In the genomic region with DNA sequence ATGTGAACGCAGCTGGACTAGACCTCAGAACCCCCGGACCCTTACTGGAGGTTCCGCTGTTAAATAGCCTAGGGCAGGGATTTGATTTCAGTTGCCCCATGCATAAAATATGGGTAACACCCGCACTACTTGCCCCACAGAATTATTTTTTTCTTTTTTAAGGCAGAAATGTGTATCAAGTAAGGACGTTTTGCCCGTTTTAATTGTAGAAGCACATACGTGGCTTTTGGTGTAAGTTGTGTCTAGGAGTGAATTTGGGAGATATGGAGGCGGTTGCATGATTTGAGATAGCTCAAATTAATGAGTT, we compare ENCODE assay signal across 8 cellular contexts. TPM values are rescaled to one million over a fixed set of nuclear protein-coding genes. Genes with fewer than 3 reads are reported as not detected.
DNase-seq lines count a peak whose midpoint lies in the region; ATAC-seq and TF ChIP-seq lines count a peak whose summit lies in the region.

No MANE protein-coding gene starts in this region.

- H3K27ac ChIP-seq in IMR-90 (ENCODE audit: insufficient read depth, low read length): peak overlapping the region; percentile 86
- peak overlapping the region; percentile 64 to 68 for H3K27ac ChIP-seq in aorta (ENCODE audit: low read depth in 1 of 2, low read length in 2 of 2)

- no peak overlapping the region for H4K5ac ChIP-seq in IMR-90 (ENCODE audit: low read depth, low read length)

- TF ChIP-seq CTCF in Caco-2 (IDR thresholded peaks at IDR 0.05; ENCODE audit: insufficient read depth in 1 of 2, low read depth in 1 of 2, low read length in 1 of 2, severe bottlenecking in 1 of 2, unreplicated experiment in 1 of 2): no peak
- no peak for TF ChIP-seq CTCF in IMR-90 (conservative IDR thresholded peaks at IDR 0.05; ENCODE audit: low read depth, low read length)
- TF ChIP-seq CTCF in mesothelial cell of epicardium (IDR thresholded peaks at IDR 0.05; ENCODE audit: unreplicated experiment): no peak

- no peak overlapping the region for H2AK5ac ChIP-seq in IMR-90 (ENCODE audit: low read depth, low read length)

- peak overlapping the region; percentile 65 for H2AK9ac ChIP-seq in IMR-90 (replicated peaks; ENCODE audit: low read depth, low read length, poor library complexity)

- no peak for TF ChIP-seq RAD21 in IMR-90 (IDR thresholded peaks at IDR 0.05; ENCODE audit: low read length)

- no peaks in the 10 kb centered on the region; the same call in 1 of the 2 replicates for H3K27me3 ChIP-seq in Caco-2 (replicated peaks; ENCODE audit: control insufficient read depth, insufficient read depth, low read length)
- H3K27me3 ChIP-seq in IMR-90 (ENCODE audit: control insufficient read depth, insufficient read depth, low read length): peaks cover 6% of the 10 kb centered on the region; the same call in 1 of the 2 replicates
- H3K27me3 ChIP-seq in aorta (ENCODE audit: control insufficient read depth in 1 of 2, insufficient read depth in 2 of 2, low read length in 1 of 2): no peaks in the 10 kb centered on the region

- peak overlapping the region; percentile 27; the same call in 1 of the 3 replicates for H2BK15ac ChIP-seq in IMR-90 (ENCODE audit: low read depth, low read length)

- peak overlapping the region; percentile 87 for H3K27ac Mint-ChIP-seq in Caco-2 (ENCODE audit: unreplicated experiment)
- peak overlapping the region; percentile 62 for H3K27ac Mint-ChIP-seq in central memory CD8-positive, alpha-beta T cell (ENCODE audit: low read depth)
- peak overlapping the region; percentile 98 for H3K27ac Mint-ChIP-seq in mesothelial cell of epicardium

- H2BK20ac ChIP-seq in IMR-90 (ENCODE audit: low read depth, low read length): peak overlapping the region; percentile 66

- peak overlapping the region; percentile 80 for H3K4ac ChIP-seq in IMR-90 (ENCODE audit: low read depth, low read length)

- peak overlapping the region; percentile 2; the same call in 1 of the 2 replicates for H3K18ac ChIP-seq in IMR-90 (ENCODE audit: low read depth, low read length)

- no peaks in the 10 kb centered on the region for H3K27me3 Mint-ChIP-seq in Caco-2 (ENCODE audit: insufficient read depth, unreplicated experiment)
- peaks cover 3% of the 10 kb centered on the region for H3K27me3 Mint-ChIP-seq in central memory CD8-positive, alpha-beta T cell
- H3K27me3 Mint-ChIP-seq in mesothelial cell of epicardium (ENCODE audit: low read depth): peaks cover 1% of the 10 kb centered on the region

- ATAC-seq in IMR-90 (ENCODE audit: low read depth) (no peak), aorta (ENCODE audit: low FRiP score) (no peak), GM18873 (IDR thresholded peaks at IDR 0.05; ENCODE audit: low FRiP score, unreplicated experiment) (no peak)
- ATAC-seq in central memory CD8-positive, alpha-beta T cell (replicated peaks; ENCODE audit: extremely low read depth, poor library complexity, severe bottlenecking): no peak

- intact Hi-C loops in Caco-2 (cut with micrococcal nuclease; ENCODE audit: unreplicated experiment): loop anchor here (1.0 to 5.0 kb wide), 3 partner anchors 67 to 105 kb away; no protein-coding TSS in a partner anchor
- intact Hi-C loops in IMR-90 (cut with micrococcal nuclease): loop anchor here (5.0 kb wide), 1 partner anchor 102 kb away; no protein-coding TSS in a partner anchor
- intact Hi-C loops in aorta (cut with DNase I): loop anchor here (5.0 to 10.0 kb wide), 4 partner anchors 65 to 255 kb away; a partner anchor contains a TSS

- H3K9me3 ChIP-seq in Caco-2: no peaks in the 10 kb centered on the region
- no peaks in the 10 kb centered on the region for H3K9me3 ChIP-seq in IMR-90 (ENCODE audit: control insufficient read depth, insufficient read depth, low read length)
- H3K9me3 ChIP-seq in aorta (ENCODE audit: control insufficient read depth, low read length): no peaks in the 10 kb centered on the region

- CTCF ChIA-PET in Caco-2 (lab: Charles Lee): interaction anchor here (0.6 to 3.4 kb wide), 2 partner anchors 68 to 457 kb away, joined by 3 to 30 read pairs; no protein-coding TSS in a partner anchor
- CTCF ChIA-PET in IMR-90 (lab: Yijun Ruan, JAX): interaction anchor here (0.6 to 1.2 kb wide), 2 partner anchors 12 to 1459 kb away, joined by 4 read pairs; no protein-coding TSS in a partner anchor

- H3K36me3 Mint-ChIP-seq in Caco-2 (ENCODE audit: insufficient read depth, unreplicated experiment) (peaks cover 7% of the 10 kb centered on the region), mesothelial cell of epicardium (peaks cover 1% of the 10 kb centered on the region)
- peaks cover 22% of the 10 kb centered on the region for H3K36me3 Mint-ChIP-seq in central memory CD8-positive, alpha-beta T cell (ENCODE audit: insufficient read depth)

- DNase-seq in Caco-2 (no peak), IMR-90 (no peak), mesothelial cell of epicardium (ENCODE audit: low spot score in 2 of 2, unreplicated experiment in 2 of 2) (no peak), aorta (no peak), NCI-H2107 (lab: John Stamatoyannopoulos, UW) (no peak), GOT3 (lab: John Stamatoyannopoulos, UW) (no peak)
- DNase-seq in central memory CD8-positive, alpha-beta T cell (ENCODE audit: low spot score in 2 of 2): no peak

- POLR2A ChIA-PET in Caco-2 (lab: Charles Lee) (interaction anchor here (1.3 kb wide), 1 partner anchor 246 kb away, joined by 4 read pairs; a partner anchor contains a TSS), IMR-90 (lab: Charles Lee; ENCODE audit: unreplicated experiment) (no interaction called here)

- dilution Hi-C loops in IMR-90 (cut with HindIII; ENCODE audit: low sequenced_read_pairs, unreplicated experiment): no loop called here

- H3K23ac ChIP-seq in IMR-90 (ENCODE audit: low read depth, low read length): peak overlapping the region; percentile 92; the same call in 1 of the 2 replicates

- peaks cover 14% of the 10 kb centered on the region; the same call in 1 of the 2 replicates for H4K20me1 ChIP-seq in IMR-90 (ENCODE audit: insufficient read depth, low read length)

- peak overlapping the region; percentile 83 for H2BK120ac ChIP-seq in IMR-90 (ENCODE audit: low read depth, low read length)

- H3K36me3 ChIP-seq in Caco-2 (ENCODE audit: control insufficient read depth, insufficient read depth, low read length) (no peaks in the 10 kb centered on the region), IMR-90 (ENCODE audit: control insufficient read depth, insufficient read depth, low read length) (no peaks in the 10 kb centered on the region), aorta (ENCODE audit: control insufficient read depth in 1 of 2, insufficient read depth in 2 of 2, low read length in 1 of 2) (no peaks in the 10 kb centered on the region)

- peak overlapping the region; percentile 98 for H2AFZ ChIP-seq in IMR-90 (replicated peaks; ENCODE audit: low read length, poor library complexity)

- H4K91ac ChIP-seq in IMR-90 (ENCODE audit: insufficient read depth, low read depth, low read length): peak overlapping the region; percentile 53

- H3K4me1 ChIP-seq in Caco-2: peaks cover 8% of the 10 kb centered on the region
- peaks cover 5% of the 10 kb centered on the region for H3K4me1 ChIP-seq in IMR-90 (ENCODE audit: control insufficient read depth, insufficient read depth, low read length)
- no peaks in the 10 kb centered on the region for H3K4me1 ChIP-seq in aorta (ENCODE audit: control insufficient read depth in 1 of 2, insufficient read depth in 2 of 2, low read length in 2 of 2)

- peak overlapping the region; percentile 82 for H3K4me3 Mint-ChIP-seq in Caco-2 (ENCODE audit: unreplicated experiment)
- H3K4me3 Mint-ChIP-seq in central memory CD8-positive, alpha-beta T cell: peak overlapping the region; percentile 87
- peak overlapping the region; percentile 92 for H3K4me3 Mint-ChIP-seq in mesothelial cell of epicardium

- H2BK5ac ChIP-seq in IMR-90 (ENCODE audit: low read depth, low read length, poor library complexity, severe bottlenecking): peak overlapping the region; percentile 72

- peak overlapping the region; percentile 94 for H3K4me3 ChIP-seq in Caco-2 (ENCODE audit: low read depth, low read length)
- peak overlapping the region; percentile 80 for H3K4me3 ChIP-seq in IMR-90 (ENCODE audit: insufficient read depth, low read depth, low read length)
- peak overlapping the region; percentile 38 to 51 for H3K4me3 ChIP-seq in aorta (ENCODE audit: low read length in 2 of 2)

- peak overlapping the region; percentile 80 for H3K4me2 ChIP-seq in IMR-90 (ENCODE audit: low read depth, low read length)

- H3K9me3 Mint-ChIP-seq in Caco-2 (ENCODE audit: unreplicated experiment) (no peaks in the 10 kb centered on the region), mesothelial cell of epicardium (no peaks in the 10 kb centered on the region)
- no peaks in the 10 kb centered on the region for H3K9me3 Mint-ChIP-seq in central memory CD8-positive, alpha-beta T cell

- H3K14ac ChIP-seq in IMR-90 (replicated peaks; ENCODE audit: low read depth, low read length): peak overlapping the region; percentile 92

- no peak for TF ChIP-seq POLR2A in IMR-90 (IDR thresholded peaks at IDR 0.05; ENCODE audit: low read depth, low read length)

- peak overlapping the region; percentile 53 for H3K9ac ChIP-seq in IMR-90 (ENCODE audit: low read depth, low read length)

- H3K79me1 ChIP-seq in IMR-90 (ENCODE audit: low read depth in 1 of 2, low read length in 2 of 2): peaks cover 5 to 38% of the 10 kb centered on the region in 2 experiments; a peak in 3 of 4 replicates

- BruUV-seq in Caco-2 (replicated peaks; lab: Mats Ljungman, UMichigan) (TSS peak; percentile 87), IMR-90 (replicated peaks; lab: Mats Ljungman, UMichigan) (no TSS peak)

- H3K9me1 ChIP-seq in IMR-90 (ENCODE audit: insufficient read depth, low read length): peaks cover 2% of the 10 kb centered on the region; the same call in 1 of the 2 replicates

- WGBS in IMR-90 (ENCODE audit: extremely low coverage in 2 of 2, insufficient read length in 1 of 2), 2 experiments: no CpG with 5 or more reads among the region's 8 CpGs
- WGBS in aorta, 2 donors: 0 to 2% methylated on average over 8 of the region's 8 CpGs

- peak overlapping the region; percentile 71; the same call in 1 of the 2 replicates for H3K56ac ChIP-seq in IMR-90 (ENCODE audit: extremely low read depth, insufficient read depth, low read length)

- peak overlapping the region in 1 of 2 experiments; percentile 76; a peak in 3 of 4 replicates for H4K8ac ChIP-seq in IMR-90 (ENCODE audit: low read depth in 2 of 2, low read length in 2 of 2)

- H3K4me1 Mint-ChIP-seq in Caco-2 (ENCODE audit: low read depth, unreplicated experiment) (peaks cover 21% of the 10 kb centered on the region), mesothelial cell of epicardium (peaks cover 31% of the 10 kb centered on the region)
- peaks cover 36% of the 10 kb centered on the region for H3K4me1 Mint-ChIP-seq in central memory CD8-positive, alpha-beta T cell

- in situ Hi-C loops in IMR-90 (cut with MboI; ENCODE audit: low sequenced_read_pairs): no loop called here

TF ChIP-seq in IMR-90, 13 proteins besides CTCF, POLR2A, EP300 and RAD21 (continues in another document):
- TF ChIP-seq RFX5 (IDR thresholded peaks at IDR 0.05; ENCODE audit: low read depth, low read length): no peak

RNA-seq across cellular contexts. Expression of a gene that starts 0.6 kb away (rescaled TPM):
- total RNA-seq in Caco-2 (2022) (19.8 and 20.5 TPM in 2 replicates), IMR-90 (2012; rRNA removed) (13.4 and 21.7 TPM in 2 replicates), mesothelial cell of epicardium (18.6 to 19.0 TPM (median 18.7 TPM) in 3 replicates), aorta (10 to 100 TPM; 18.0 to 19.2 TPM)
- polyA plus RNA-seq in IMR-90 (2012; rRNA removed) (4.2 and 5.0 TPM in 2 replicates), aorta (1 to 10 TPM; 6.8 to 9.0 TPM)
- 1.7 and 2.1 TPM in 2 replicates for polyA plus RNA-seq in IMR-90 (2012; cell fraction: cytosol; rRNA removed)
- polyA plus RNA-seq in IMR-90 (2012; cell fraction: nucleus; rRNA removed; ENCODE audit: low replicate concordance): 1.6 and 3.2 TPM in 2 replicates
